26 cellular contexts compared by ENCODE assay signal in the genomic region with DNA sequence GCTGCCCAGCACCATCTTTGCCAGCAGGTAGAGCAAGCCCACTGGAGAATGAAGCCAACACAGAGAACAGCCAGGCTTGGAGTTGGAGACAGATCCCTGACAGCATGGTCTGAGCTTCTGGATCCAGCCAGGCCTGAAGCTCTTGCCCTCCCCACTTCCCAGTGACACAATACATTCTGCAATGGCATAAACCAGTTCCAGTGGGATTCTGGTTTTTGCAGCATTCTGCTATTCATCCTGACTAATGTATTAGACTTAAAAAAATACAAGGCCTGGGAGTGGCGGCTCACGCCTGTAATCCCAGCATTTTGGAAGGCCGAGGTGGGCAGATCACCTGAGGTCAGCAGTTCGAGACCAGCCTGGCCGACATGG. TPM values are rescaled to one million over a fixed set of nuclear protein-coding genes. Genes with fewer than 3 reads are reported as not detected.
DNase-seq lines count a peak whose midpoint lies in the region; ATAC-seq and TF ChIP-seq lines count a peak whose summit lies in the region.
"Had no signal": no experiment of that assay in that cellular context is flagged by ENCODE, and none has a peak within 500 bp of the region (broad histone marks: within the 10 kb centered on the region; RNA-seq: fewer than 3 reads in every experiment).

No MANE protein-coding gene starts in this region.

- no peak overlapping the region for H3K9ac ChIP-seq in BLaER1
- no peak overlapping the region for H3K9ac ChIP-seq in PC-3 (ENCODE audit: low read length)

- no peak for TF ChIP-seq EP300 in sigmoid colon (IDR thresholded peaks at IDR 0.05)

- no peaks in the 10 kb centered on the region for H3K9me2 ChIP-seq in PC-3 (replicated peaks; ENCODE audit: low read length)

- H3K4me2 ChIP-seq in BLaER1 (peak overlapping the region; percentile 89), PC-3 (ENCODE audit: low read length) (no peak overlapping the region)

- DNase-seq in PC-3: no peak
- DNase-seq in epithelial cell of prostate (ENCODE audit: low read depth, low spot score): no peak
- no peak for DNase-seq in sigmoid colon
- no peak for DNase-seq in GM20000 (ENCODE audit: low spot score)
- DNase-seq in posterior vena cava (ENCODE audit: low spot score): no peak
- DNase-seq in stimulated activated CD4-positive, alpha-beta T cell treated with anti-CD3 and anti-CD28 coated beads, Interleukin-4, amount 100 ng/mL, for 1 hour: no peak
- DNase-seq: activated CD4-positive, alpha-beta T cell treated with anti-CD3 and anti-CD28 coated beads for 36 hours; activated CD8-positive, alpha-beta memory T cell treated with anti-CD3 and anti-CD28 coated beads for 24 hours; activated naive CD4-positive, alpha-beta T cell; activated T-cell treated with anti-CD3 and anti-CD28 coated beads, Interleukin-2, amount 50 U/mL, for 4 hours; adrenal gland; head of caudate nucleus; mesendoderm; NCI-H1048; NCI-H1694 treated with DMSO at 0.1 percent for 48 hours; NCI-H2171; NCI-H510A treated with DMSO at 0.1 percent for 48 hours; occipital lobe; stimulated activated CD4-positive, alpha-beta T cell treated with anti-CD3 and anti-CD28 coated beads, Interleukin-2, amount 100 ng/mL, for 48 hours; T-helper 17 cell had no signal

- ATAC-seq in PC-3: no peak
- ATAC-seq in GM19324 (IDR thresholded peaks at IDR 0.05; ENCODE audit: low FRiP score, unreplicated experiment): no peak
- ATAC-seq: activated T-cell treated with anti-CD3 and anti-CD28 coated beads, Interleukin-2, amount 50 U/mL, for 4 hours; stimulated activated memory B cell treated with anti-CD40 and anti-IgM and Interleukin-4, amounts not matched to agents 10 μg/mL and 1 μg/mL and 100 μg/mL, for 72 hours; T-helper 17 cell had no signal

- WGBS in sigmoid colon, 2 donors: 94 to 95% methylated on average over 5 of the region's 5 CpGs

- H2AFZ ChIP-seq in PC-3 (ENCODE audit: low read length): no peak overlapping the region

- H3F3A ChIP-seq in PC-3 (ENCODE audit: low read length, unreplicated experiment): no peaks in the 10 kb centered on the region

- peak overlapping the region; percentile 67 for H3K27ac ChIP-seq in BLaER1
- H3K27ac ChIP-seq in PC-3 (ENCODE audit: low read length): peak overlapping the region; percentile 40
- peak overlapping the region; percentile 99 for H3K27ac ChIP-seq in epithelial cell of prostate
- peak overlapping the region; percentile 8 to 65 (median 54) for H3K27ac ChIP-seq in sigmoid colon
- H3K27ac ChIP-seq: C4-2B had no signal

- POLR2A ChIA-PET in PC-3 (lab: Charles Lee; ENCODE audit: unreplicated experiment): no interaction called here

- peaks cover 99% of the 10 kb centered on the region for H3K4me1 ChIP-seq in BLaER1
- peaks cover 14% of the 10 kb centered on the region for H3K4me1 ChIP-seq in PC-3 (ENCODE audit: insufficient read depth, low read length)
- peaks cover 0 to 23% (median 6%) of the 10 kb centered on the region in 4 donors for H3K4me1 ChIP-seq in sigmoid colon
- H3K4me1 ChIP-seq: adrenal gland had no signal

- no peak overlapping the region for H3K4me3 ChIP-seq in BLaER1
- H3K4me3 ChIP-seq in PC-3 (ENCODE audit: low read length): no peak overlapping the region
- H3K4me3 ChIP-seq in sigmoid colon: no peak overlapping the region
- H3K4me3 ChIP-seq: adrenal gland, coronary artery, SK-N-MC had no signal

- no peaks in the 10 kb centered on the region for H3K79me2 ChIP-seq in PC-3 (ENCODE audit: low read length)

- H3K36me3 ChIP-seq in BLaER1 (no peaks in the 10 kb centered on the region), PC-3 (ENCODE audit: low read depth, low read length) (no peaks in the 10 kb centered on the region), sigmoid colon (no peaks in the 10 kb centered on the region)
- H3K36me3 ChIP-seq: adrenal gland had no signal

- CTCF ChIA-PET in PC-3 (lab: Charles Lee): no interaction called here

- TF ChIP-seq CTCF in PC-3 (conservative IDR thresholded peaks at IDR 0.05; ENCODE audit: low read depth, low read length) (no peak), sigmoid colon (IDR thresholded peaks at IDR 0.05) (no peak), GM20000 (IDR thresholded peaks at IDR 0.05; ENCODE audit: extremely low read depth, missing control alignments) (no peak)

- H3K27me3 ChIP-seq in BLaER1 (no peaks in the 10 kb centered on the region), PC-3 (ENCODE audit: low read length) (no peaks in the 10 kb centered on the region), sigmoid colon (no peaks in the 10 kb centered on the region)
- H3K27me3 ChIP-seq: adrenal gland had no signal

- H3K9me3 ChIP-seq in BLaER1 (no peaks in the 10 kb centered on the region), PC-3 (ENCODE audit: low read length) (no peaks in the 10 kb centered on the region), sigmoid colon (no peaks in the 10 kb centered on the region)
- H3K9me3 ChIP-seq: adrenal gland had no signal

- BruUV-seq in PC-3 (replicated peaks; lab: Mats Ljungman, UMichigan): no TSS peak

- intact Hi-C loops in PC-3 (cut with micrococcal nuclease): no loop called here
- intact Hi-C loops in sigmoid colon (cut with DNase I): no loop called here
- intact Hi-C loops in posterior vena cava (cut with DNase I): no loop called here

- TF ChIP-seq POLR2A in sigmoid colon (IDR thresholded peaks at IDR 0.05): no peak

- H4K20me1 ChIP-seq in BLaER1 (no peaks in the 10 kb centered on the region), PC-3 (ENCODE audit: low read length) (no peaks in the 10 kb centered on the region)

RNA-seq across cellular contexts. Expression of a gene that starts 40.6 kb away (rescaled TPM):
- total RNA-seq in PC-3 (2014; rRNA removed) (12.8 and 13.1 TPM in 2 replicates), sigmoid colon (10 to 100 TPM; 20.6 to 55.1 (median 39.9) TPM), posterior vena cava (10 to 100 TPM; 70.0 to 76.4 TPM)
- 100 to 1,000 TPM; 176 to 307 (median 195) TPM for polyA plus RNA-seq in sigmoid colon

RNA-seq across cellular contexts. Expression of a gene that starts 41.0 kb away (rescaled TPM):
- total RNA-seq in PC-3 (2014; rRNA removed) (4.3 and 5.4 TPM in 2 replicates), sigmoid colon (10 to 100 TPM; 10.8 to 15.3 (median 13.5) TPM), posterior vena cava (10 to 100 TPM; 17.9 to 19.7 TPM)
- 10 to 100 TPM in 1 of 3 donors, 1 to 10 TPM in 2; 5.1 to 14.4 (median 6.0) TPM for polyA plus RNA-seq in sigmoid colon

Comparison
In these comparisons a context has a peak if more than half of its experiments do, and no peak if none do; other contexts are left out.
1. H3K27ac ChIP-seq: peak in every context shown above with its lines; median percentile 99 in epithelial cell of prostate; 67 in BLaER1; 54 in sigmoid colon; 40 in PC-3.